ENCODE assay signal across 8 cellular contexts in the genomic region with DNA sequence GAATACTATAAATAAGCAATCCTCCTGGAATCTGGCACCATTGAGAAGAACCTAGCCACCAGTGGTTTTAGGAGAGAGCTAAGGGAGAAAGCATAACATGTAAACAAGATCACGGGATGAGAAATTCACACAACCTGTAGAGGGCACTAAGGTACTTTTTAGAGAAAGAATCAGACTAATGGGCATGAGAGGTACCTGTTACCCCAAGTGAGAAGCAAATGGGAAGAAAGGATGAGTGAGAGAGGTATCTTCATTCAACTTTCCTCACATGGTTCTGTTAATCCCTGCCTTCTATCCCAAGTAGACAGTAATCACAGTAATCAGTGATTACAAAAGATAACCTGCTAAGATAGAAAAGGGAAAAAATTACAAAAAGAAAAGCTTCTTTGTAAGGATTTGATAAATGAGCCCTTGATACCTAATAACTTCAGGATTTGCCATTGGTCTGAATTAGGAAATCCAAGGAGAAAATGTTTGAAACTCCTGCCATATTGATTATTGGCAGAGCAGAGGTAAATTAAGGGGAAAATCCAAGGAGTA.
A peak's percentile ranks its signal among the peaks of the same experiment; 100 is the strongest.
DNase-seq lines count a peak whose midpoint lies in the region; ATAC-seq and TF ChIP-seq lines count a peak whose summit lies in the region.

No MANE protein-coding gene starts in this region.

- H3K27ac ChIP-seq in esophagus muscularis mucosa (replicated peaks in 1 of 4) = peak overlapping the region in 1 of 4 donors; percentile 1

- peak; percentile 51 for TF ChIP-seq CTCF in Calu3 (IDR thresholded peaks at IDR 0.05; ENCODE audit: unreplicated experiment)
- peak; percentile 29 to 47 (median 36) for TF ChIP-seq CTCF in esophagus muscularis mucosa (IDR thresholded peaks at IDR 0.05)

- H3K4me1 ChIP-seq in esophagus muscularis mucosa = peaks cover 0 to 23% (median 9%) of the 10 kb centered on the region in 4 donors

- H3K27ac Mint-ChIP-seq in Calu3 (ENCODE audit: unreplicated experiment) = peak overlapping the region; percentile 4

- TF ChIP-seq EP300 in esophagus muscularis mucosa (IDR thresholded peaks at IDR 0.05) = no peak

- WGBS in esophagus muscularis mucosa = 18% methylated on average over 1 of the region's 1 CpG

- H3K4me3 ChIP-seq in esophagus muscularis mucosa = no peak overlapping the region

- H3K4me1 Mint-ChIP-seq in Calu3 (ENCODE audit: low read depth, unreplicated experiment) = peaks cover 38% of the 10 kb centered on the region

- H3K9me3 ChIP-seq in esophagus muscularis mucosa = no peaks in the 10 kb centered on the region

- H3K36me3 ChIP-seq in esophagus muscularis mucosa = no peaks in the 10 kb centered on the region

- H3K36me3 Mint-ChIP-seq in Calu3 (ENCODE audit: insufficient read depth, unreplicated experiment) = peaks cover 5% of the 10 kb centered on the region

- no TSS peak for BruUV-seq in Calu3 (replicated peaks; lab: Mats Ljungman, UMichigan)

- DNase-seq in Calu3 = peak; percentile 32
- peak; percentile 55 for DNase-seq in NCI-H748 treated with DMSO at 0.1 percent for 48 hours (lab: John Stamatoyannopoulos, UW)
- DNase-seq in esophagus muscularis mucosa (ENCODE audit: extremely low spot score) = no peak
- peak; percentile 54 for DNase-seq in pons (ENCODE audit: low spot score)
- no peak for DNase-seq in activated CD4-positive, alpha-beta T cell treated with anti-CD3 and anti-CD28 coated beads, Interleukin-2, amount 50 U/mL, for 4 hours
- DNase-seq in activated CD4-positive, CD25-positive, alpha-beta regulatory T cell (lab: John Stamatoyannopoulos, UW) = no peak

- CTCF ChIA-PET in Calu3 (lab: Charles Lee) = interaction anchor here (1.2 to 2.4 kb wide), 4 partner anchors 183 to 250 kb away, joined by 5 to 18 read pairs (median 6); no protein-coding TSS in a partner anchor

- H3K9me3 Mint-ChIP-seq in Calu3 (ENCODE audit: low read depth, unreplicated experiment) = no peaks in the 10 kb centered on the region

- peak; percentile 49 for ATAC-seq in GM19467 (IDR thresholded peaks at IDR 0.05; ENCODE audit: unreplicated experiment)
- peak; percentile 35 for ATAC-seq in HG03432 (IDR thresholded peaks at IDR 0.05; ENCODE audit: unreplicated experiment)

- H3K4me3 Mint-ChIP-seq in Calu3 (ENCODE audit: low read depth, unreplicated experiment) = no peak overlapping the region

- no peaks in the 10 kb centered on the region for H3K27me3 ChIP-seq in esophagus muscularis mucosa

- H3K27me3 Mint-ChIP-seq in Calu3 (ENCODE audit: unreplicated experiment) = no peaks in the 10 kb centered on the region

- intact Hi-C loops in Calu3 (cut with micrococcal nuclease; ENCODE audit: unreplicated experiment) (loop anchor here (1.0 to 10.0 kb wide), 6 partner anchors 132 to 425 kb away; no protein-coding TSS in a partner anchor), esophagus muscularis mucosa (cut with DNase I) (loop anchor here (10.0 kb wide), 1 partner anchor 205 kb away; no protein-coding TSS in a partner anchor)

- TF ChIP-seq POLR2A in esophagus muscularis mucosa (IDR thresholded peaks at IDR 0.05; ENCODE audit: low read depth) = no peak

Comparison
In these comparisons a context has a peak if more than half of its experiments do, and no peak if none do; other contexts are left out.
1. DNase-seq: peak in Calu3 (single experiment), NCI-H748 treated with DMSO at 0.1 percent for 48 hours (single experiment) and pons (single experiment); none in esophagus muscularis mucosa (single experiment), activated CD4-positive, alpha-beta T cell treated with anti-CD3 and anti-CD28 coated beads, Interleukin-2, amount 50 U/mL, for 4 hours (0 of 2) and activated CD4-positive, CD25-positive, alpha-beta regulatory T cell (0 of 4).